ENCODE assay signal across 26 cellular contexts in genomic region chr1:113676524-113676923, GRCh38.
"Had no signal": no experiment of that assay in that cellular context is flagged by ENCODE, and none has a peak within 500 bp of the region (broad histone marks: within the 10 kb centered on the region; RNA-seq: fewer than 3 reads in every experiment).

No MANE protein-coding gene starts in this region.

- DNase-seq: islet precursor cell; left ventricle myocardium inferior; naive B cell; natural killer cell; nephron progenitor cell; occipital lobe; stimulated activated CD4-positive, alpha-beta T cell treated with anti-CD3 and anti-CD28 coated beads, Interleukin-12 subunit alpha, Interleukin-12 subunit beta, amount 100 ng/mL, for 4 hours; stimulated activated CD4-positive, alpha-beta T cell treated with anti-CD3 and anti-CD28 coated beads, Interleukin-15, amount 100 ng/mL, for 24 hours; stimulated activated CD4-positive, alpha-beta T cell treated with anti-CD3 and anti-CD28 coated beads, Interleukin-2, amount 100 ng/mL, for 24 hours; stimulated activated CD4-positive, alpha-beta T cell treated with anti-CD3 and anti-CD28 coated beads, Interleukin-4, amount 100 ng/mL, for 1 hour; stimulated activated naive B cell treated with anti-CD40 and anti-IgM and Interleukin-4, amounts not matched to agents 10 μg/mL and 1 μg/mL and 100 μg/mL, for 72 hours; stimulated activated naive CD8-positive, alpha-beta T cell treated with anti-CD3 and anti-CD28 coated beads, Interleukin-15, Interleukin-2, amounts not matched to agents 100 U/mL and 50 U/mL, for 24 hours; stomach; testis; transverse colon; upper lobe of left lung had no signal

- H3K4me2 ChIP-seq: hepatocyte, neural progenitor cell had no signal

- H3K4me1 ChIP-seq: neural progenitor cell, right atrium auricular region, testis had no signal

- H3K27ac ChIP-seq: hepatocyte, left ventricle myocardium inferior, neural progenitor cell, neutrophil, right atrium auricular region, skin epidermis, stomach, testis, transverse colon, upper lobe of left lung, vagina had no signal

- H3K9me3 ChIP-seq: left ventricle myocardium inferior, neutrophil, right atrium auricular region, stomach, testis, thyroid gland, transverse colon, upper lobe of left lung, vagina had no signal

- H3K4me3 ChIP-seq: hepatocyte, left ventricle myocardium inferior, lung, neural progenitor cell, right atrium auricular region, skin epidermis, stomach, testis, thyroid gland, transverse colon, upper lobe of left lung, vagina had no signal

- H3K27me3 ChIP-seq: hepatocyte, neural progenitor cell, neutrophil, right atrium auricular region, stomach, testis, thyroid gland, transverse colon, upper lobe of left lung, vagina had no signal

- H3K9me3 Mint-ChIP-seq: memory B cell; naive B cell; natural killer cell; nephron progenitor cell; neural progenitor cell; stimulated activated naive B cell treated with anti-CD40 and anti-IgM and Interleukin-4, amounts not matched to agents 10 μg/mL and 1 μg/mL and 100 μg/mL, for 72 hours had no signal

- H2AFZ ChIP-seq: hepatocyte, neural progenitor cell had no signal

- H3K9ac ChIP-seq: neural progenitor cell had no signal

- H3K36me3 ChIP-seq: neural progenitor cell, neutrophil, vagina had no signal

- H3K27me3 Mint-ChIP-seq: naive B cell; progenitor cell of endocrine pancreas; stimulated activated naive B cell treated with anti-CD40 and anti-IgM and Interleukin-4, amounts not matched to agents 10 μg/mL and 1 μg/mL and 100 μg/mL, for 72 hours had no signal

- H3K4me3 Mint-ChIP-seq: memory B cell; naive B cell; natural killer cell; nephron progenitor cell; neural progenitor cell; stimulated activated naive B cell treated with anti-CD40 and anti-IgM and Interleukin-4, amounts not matched to agents 10 μg/mL and 1 μg/mL and 100 μg/mL, for 72 hours had no signal

- H3K36me3 Mint-ChIP-seq: memory B cell; naive B cell; natural killer cell; stimulated activated naive B cell treated with anti-CD40 and anti-IgM and Interleukin-4, amounts not matched to agents 10 μg/mL and 1 μg/mL and 100 μg/mL, for 72 hours had no signal

- H3K79me2 ChIP-seq: hepatocyte had no signal

- H3K4me1 Mint-ChIP-seq: memory B cell; naive B cell; natural killer cell; neural progenitor cell; stimulated activated naive B cell treated with anti-CD40 and anti-IgM and Interleukin-4, amounts not matched to agents 10 μg/mL and 1 μg/mL and 100 μg/mL, for 72 hours had no signal

- H3K27ac Mint-ChIP-seq: memory B cell; natural killer cell; nephron progenitor cell; neural progenitor cell; stimulated activated naive B cell treated with anti-CD40 and anti-IgM and Interleukin-4, amounts not matched to agents 10 μg/mL and 1 μg/mL and 100 μg/mL, for 72 hours had no signal

- ATAC-seq: natural killer cell; stimulated activated naive B cell treated with anti-CD40 and anti-IgM and Interleukin-4, amounts not matched to agents 10 μg/mL and 1 μg/mL and 100 μg/mL, for 72 hours; stimulated activated naive CD8-positive, alpha-beta T cell treated with anti-CD3 and anti-CD28 coated beads, Interleukin-15, Interleukin-2, amounts not matched to agents 100 U/mL and 50 U/mL, for 24 hours had no signal
